Comparison of ENCODE assay signal across 13 cellular contexts in genomic region chr3:65951836-65952505, GRCh38.
DNase-seq lines count a peak whose midpoint lies in the region; ATAC-seq and TF ChIP-seq lines count a peak whose summit lies in the region.
"Had no signal": no experiment of that assay in that cellular context is flagged by ENCODE, and none has a peak within 500 bp of the region (broad histone marks: within the 10 kb centered on the region; RNA-seq: fewer than 3 reads in every experiment).

No MANE protein-coding gene starts in this region.

- intact Hi-C loops in heart left ventricle (cut with DNase I) (loop anchor here in 5 of 10 donors (5.0 to 10.0 kb wide), 2 partner anchors 85 to 167 kb away; partner anchors contain the start of gene MAGI1 (in 4 of the 5)), Right ventricle myocardium inferior (cut with DNase I) (loop anchor here (2.0 to 5.0 kb wide), 2 partner anchors 15 to 85 kb away; partner anchors contain the start of gene MAGI1)

- no peak for ATAC-seq in heart left ventricle
- ATAC-seq in Right ventricle myocardium inferior: no peak

- 52 to 66% (median 59%) methylated on average over 4 of the region's 4 CpGs for WGBS in heart left ventricle, 4 donors
- 69% methylated on average over 4 of the region's 4 CpGs for WGBS in urinary bladder

- H3K9me3 ChIP-seq in heart left ventricle: no peaks in the 10 kb centered on the region

- in situ Hi-C loops in brain microvascular endothelial cell (cut with HindIII; ENCODE audit: low pct_ligation_motif_present, low sequenced_read_pairs): no loop called here

- DNase-seq in heart left ventricle: no peak
- no peak for DNase-seq in Right ventricle myocardium inferior (ENCODE audit: missing footprints)
- DNase-seq in brain microvascular endothelial cell: peak; percentile 36
- peak; percentile 79 to 84 for DNase-seq in lung microvascular endothelial cell (ENCODE audit: low read depth in 2 of 2)
- no peak for DNase-seq in stimulated activated CD4-positive, alpha-beta T cell treated with anti-CD3 and anti-CD28 coated beads, Interleukin-2, amount 100 ng/mL, for 48 hours
- no peak for DNase-seq in NCI-H1092 (lab: John Stamatoyannopoulos, UW)
- DNase-seq in DMS114 treated with DMSO at 0.1 percent for 48 hours (lab: John Stamatoyannopoulos, UW; ENCODE audit: unreplicated experiment): no peak
- DNase-seq: activated CD4-positive, alpha-beta memory T cell treated with anti-CD3 and anti-CD28 coated beads for 36 hours; activated naive CD8-positive, alpha-beta T cell treated with anti-CD3 and anti-CD28 coated beads for 36 hours; kidney glomerular epithelial cell; NCI-H2107 had no signal

- H3K27me3 ChIP-seq in heart left ventricle: no peaks in the 10 kb centered on the region
- no peaks in the 10 kb centered on the region for H3K27me3 ChIP-seq in brain microvascular endothelial cell (replicated peaks)

- H3K27ac ChIP-seq in heart left ventricle (peak overlapping the region in 10 of 12 donors; percentile 13 to 81 (median 74)), brain microvascular endothelial cell (peak overlapping the region; percentile 18), urinary bladder (ENCODE audit: low read depth) (peak overlapping the region; percentile 33)
- H3K27ac ChIP-seq: HL-60 had no signal

- H3K36me3 ChIP-seq in heart left ventricle (no peaks in the 10 kb centered on the region), brain microvascular endothelial cell (replicated peaks) (no peaks in the 10 kb centered on the region), urinary bladder (ENCODE audit: insufficient read depth) (no peaks in the 10 kb centered on the region)

- TF ChIP-seq CTCF in heart left ventricle (IDR thresholded peaks at IDR 0.05): no peak
- TF ChIP-seq CTCF in brain microvascular endothelial cell (IDR thresholded peaks at IDR 0.05; ENCODE audit: low read depth, low read length, missing control alignments): no peak

- no peak for TF ChIP-seq POLR2A in heart left ventricle (IDR thresholded peaks at IDR 0.05)

- H3K4me3 ChIP-seq in heart left ventricle: no peak overlapping the region
- no peak overlapping the region for H3K4me3 ChIP-seq in brain microvascular endothelial cell (ENCODE audit: low read depth, low read length)
- no peak overlapping the region for H3K4me3 ChIP-seq in urinary bladder (ENCODE audit: low read depth, low read length)

- H3K4me1 ChIP-seq in heart left ventricle (peaks cover 14 to 81% (median 54%) of the 10 kb centered on the region in 12 donors), urinary bladder (ENCODE audit: insufficient read depth) (no peaks in the 10 kb centered on the region)

Comparison
In these comparisons a context has a peak if more than half of its experiments do, and no peak if none do; other contexts are left out.
1. DNase-seq: peak in brain microvascular endothelial cell (single experiment) and lung microvascular endothelial cell (2 of 2); none in heart left ventricle (0 of 5), Right ventricle myocardium inferior (single experiment), stimulated activated CD4-positive, alpha-beta T cell treated with anti-CD3 and anti-CD28 coated beads, Interleukin-2, amount 100 ng/mL, for 48 hours (0 of 2), NCI-H1092 (single experiment) and DMS114 treated with DMSO at 0.1 percent for 48 hours (single experiment).
2. H3K27ac ChIP-seq: peak in every context shown above with its lines; median percentile 74 in heart left ventricle; 33 in urinary bladder; 18 in brain microvascular endothelial cell.